In genomic region chr7:20778063-20778721, GRCh38 we compare ENCODE assay signal across 8 cellular contexts. TPM values are rescaled to one million over a fixed set of nuclear protein-coding genes. Genes with fewer than 3 reads are reported as not detected.
DNase-seq lines count a peak whose midpoint lies in the region; TF ChIP-seq lines count a peak whose summit lies in the region.

No MANE protein-coding gene starts in this region.

- no peak overlapping the region for H2BK5ac ChIP-seq in mesendoderm (ENCODE audit: low read length)

- no peak overlapping the region for H4K5ac ChIP-seq in mesendoderm (ENCODE audit: low read length)

- H3K23ac ChIP-seq in mesendoderm (ENCODE audit: low read length): no peak overlapping the region

- H3K18ac ChIP-seq in mesendoderm (ENCODE audit: low read length): peak overlapping the region; percentile 93

- H3K56ac ChIP-seq in mesendoderm (ENCODE audit: low read length): peak overlapping the region; percentile 87

- H3K9ac ChIP-seq in mesendoderm (ENCODE audit: low read length): peak overlapping the region; percentile 72

- no peak overlapping the region for H2BK15ac ChIP-seq in mesendoderm (replicated peaks; ENCODE audit: low read depth)

- DNase-seq in H4 (ENCODE audit: low spot score): peak; percentile 63
- peak; percentile 81 for DNase-seq in NCI-H2227 (lab: John Stamatoyannopoulos, UW; ENCODE audit: unreplicated experiment)
- no peak for DNase-seq in coronary artery (ENCODE audit: low spot score)
- peak; percentile 91 for DNase-seq in mesendoderm
- DNase-seq in T-helper 9 cell: no peak
- no peak for DNase-seq in HT-29 (ENCODE audit: low spot score)
- no peak for DNase-seq in GM19238 (ENCODE audit: insufficient read length, low spot score)

- H2BK120ac ChIP-seq in mesendoderm (ENCODE audit: low read depth, low read length): no peak overlapping the region

- WGBS in mesendoderm (ENCODE audit: extremely low coverage, insufficient coverage, low lambda C conversion rate): no CpG with 5 or more reads among the region's 63 CpGs

- peak overlapping the region; percentile 64 for H3K4me3 ChIP-seq in coronary artery
- H3K4me3 ChIP-seq in mesendoderm (ENCODE audit: low read length): peak overlapping the region; percentile 18

- H3K27me3 ChIP-seq in mesendoderm (ENCODE audit: insufficient read depth, low read length, poor library complexity): no peaks in the 10 kb centered on the region

- no peak overlapping the region for H2AK5ac ChIP-seq in mesendoderm (ENCODE audit: low read length)

- no peaks in the 10 kb centered on the region for H3K79me1 ChIP-seq in mesendoderm (ENCODE audit: low read length)

- no peak overlapping the region for H4K8ac ChIP-seq in mesendoderm (ENCODE audit: low read depth, low read length)

- peak overlapping the region; percentile 75 for H3K4me2 ChIP-seq in mesendoderm (ENCODE audit: low read length)

- TF ChIP-seq CTCF in GM12872 (IDR thresholded peaks at IDR 0.05; ENCODE audit: insufficient read depth, low read depth, low read length): peak; percentile 75
- peak; percentile 12 for TF ChIP-seq CTCF in coronary artery (IDR thresholded peaks at IDR 0.05)

- H3K4me1 ChIP-seq in mesendoderm (ENCODE audit: control insufficient read depth, low read depth, low read length): peaks cover 7% of the 10 kb centered on the region

- no peaks in the 10 kb centered on the region for H3K79me2 ChIP-seq in mesendoderm (ENCODE audit: control insufficient read depth, insufficient read depth, low read length)

- no peaks in the 10 kb centered on the region for H3K36me3 ChIP-seq in mesendoderm (ENCODE audit: control insufficient read depth, insufficient read depth, low read length)

- H3K27ac ChIP-seq in coronary artery (no peak overlapping the region), mesendoderm (ENCODE audit: low read depth, low read length) (peak overlapping the region; percentile 76)

- peak overlapping the region; percentile 58 for H3K4ac ChIP-seq in mesendoderm (ENCODE audit: low read depth, low read length)

RNA-seq across cellular contexts. Expression of gene SP8, which starts 8.5 kb away (rescaled TPM):
- total RNA-seq in H4 (2014; rRNA removed; shearing (Covaris generic)): 0.08 and 0.64 TPM in 2 replicates
- polyA plus RNA-seq in mesendoderm (2013, experiment 1 of 2): 2.8 TPM
- 2.5 TPM for polyA plus RNA-seq in mesendoderm (2013, experiment 2 of 2)
- total RNA-seq in HT-29 (2014; rRNA removed; shearing (Covaris generic)): not detected in 2 replicates

Comparison
In these comparisons a context has a peak if more than half of its experiments do, and no peak if none do; other contexts are left out.
1. DNase-seq: peak in H4 (single experiment), NCI-H2227 (single experiment) and mesendoderm (single experiment); none in coronary artery (single experiment), T-helper 9 cell (single experiment), HT-29 (single experiment) and GM19238 (single experiment).